9 cellular contexts compared by ENCODE assay signal in genomic region chr7:151225948-151226510, GRCh38. TPM values are rescaled to one million over a fixed set of nuclear protein-coding genes. Genes with fewer than 3 reads are reported as not detected.
A peak's percentile ranks its signal among the peaks of the same experiment; 100 is the strongest.
DNase-seq lines count a peak whose midpoint lies in the region; TF ChIP-seq lines count a peak whose summit lies in the region.
"Had no signal": no experiment of that assay in that cellular context is flagged by ENCODE, and none has a peak within 500 bp of the region (broad histone marks: within the 10 kb centered on the region; RNA-seq: fewer than 3 reads in every experiment).

No MANE protein-coding gene starts in this region.

- TF ChIP-seq EP300 in esophagus muscularis mucosa (IDR thresholded peaks at IDR 0.05) = no peak

- H3K27ac Mint-ChIP-seq in progenitor cell of endocrine pancreas = no peak overlapping the region

- H3K4me1 ChIP-seq in ES-I3 (ENCODE audit: insufficient read depth, low read length) (no peaks in the 10 kb centered on the region), Peyer's patch (peaks cover 0 to 18% (median 9%) of the 10 kb centered on the region in 4 donors), esophagus muscularis mucosa (peaks cover 22 to 25% (median 24%) of the 10 kb centered on the region in 4 donors)

- no peaks in the 10 kb centered on the region for H3K9me3 ChIP-seq in ES-I3 (ENCODE audit: control insufficient read depth, insufficient read depth, low read length)
- H3K9me3 ChIP-seq in Peyer's patch = no peaks in the 10 kb centered on the region
- H3K9me3 ChIP-seq in esophagus muscularis mucosa = no peaks in the 10 kb centered on the region

- H3K36me3 Mint-ChIP-seq in progenitor cell of endocrine pancreas (ENCODE audit: insufficient read depth) = peaks cover 16% of the 10 kb centered on the region

- peaks cover 24% of the 10 kb centered on the region for H3K4me1 Mint-ChIP-seq in progenitor cell of endocrine pancreas (ENCODE audit: low read depth)

- peak overlapping the region in 1 of 4 donors; percentile 75 for H3K27ac ChIP-seq in Peyer's patch
- peak overlapping the region; percentile 74 to 85 (median 80) for H3K27ac ChIP-seq in esophagus muscularis mucosa (replicated peaks in 1 of 4)

- peak overlapping the region; percentile 95; the same call in 1 of the 2 replicates for H3K9ac ChIP-seq in ES-I3 (ENCODE audit: low read depth, low read length)

- WGBS in esophagus muscularis mucosa = 65% methylated on average over 8 of the region's 8 CpGs

- TF ChIP-seq CTCF in Peyer's patch (IDR thresholded peaks at IDR 0.05) (no peak), esophagus muscularis mucosa (IDR thresholded peaks at IDR 0.05) (no peak), progenitor cell of endocrine pancreas (IDR thresholded peaks at IDR 0.05; ENCODE audit: unreplicated experiment) (no peak)

- intact Hi-C loops in esophagus muscularis mucosa (cut with DNase I) = no loop called here

- H3K27me3 Mint-ChIP-seq in progenitor cell of endocrine pancreas = no peaks in the 10 kb centered on the region

- H3K27me3 ChIP-seq in Peyer's patch = no peaks in the 10 kb centered on the region
- H3K27me3 ChIP-seq in esophagus muscularis mucosa = no peaks in the 10 kb centered on the region

- H3K4me3 ChIP-seq in Peyer's patch (peak overlapping the region; percentile 55 to 87 (median 76)), esophagus muscularis mucosa (peak overlapping the region; percentile 73 to 85 (median 80))

- H3K4me3 Mint-ChIP-seq in progenitor cell of endocrine pancreas (ENCODE audit: low read depth) = peak overlapping the region; percentile 98

- H3K36me3 ChIP-seq in ES-I3 (ENCODE audit: insufficient read depth, low read length) = peaks cover 11% of the 10 kb centered on the region
- peaks cover 0 to 37% (median 0%) of the 10 kb centered on the region in 3 donors for H3K36me3 ChIP-seq in Peyer's patch
- peaks cover 32 to 40% (median 39%) of the 10 kb centered on the region in 4 donors for H3K36me3 ChIP-seq in esophagus muscularis mucosa

- DNase-seq in Peyer's patch = no peak
- no peak for DNase-seq in esophagus muscularis mucosa (ENCODE audit: extremely low spot score)
- DNase-seq in progenitor cell of endocrine pancreas (ENCODE audit: low spot score, unreplicated experiment) = no peak
- DNase-seq in NCI-H1694 (lab: John Stamatoyannopoulos, UW) = no peak
- no peak for DNase-seq in NCI-H748 (lab: John Stamatoyannopoulos, UW; ENCODE audit: unreplicated experiment)
- no peak for DNase-seq in DMS79 treated with DMSO at 0.1 percent for 48 hours (lab: John Stamatoyannopoulos, UW)
- no peak for DNase-seq in DMS 273 (lab: John Stamatoyannopoulos, UW; ENCODE audit: unreplicated experiment)
- DNase-seq: amniotic stem cell had no signal

- no peak for TF ChIP-seq POLR2A in Peyer's patch (IDR thresholded peaks at IDR 0.05)
- TF ChIP-seq POLR2A in esophagus muscularis mucosa (IDR thresholded peaks at IDR 0.05; ENCODE audit: low read depth) = no peak

- H3K9me3 Mint-ChIP-seq in progenitor cell of endocrine pancreas (ENCODE audit: low read depth) = no peaks in the 10 kb centered on the region

RNA-seq across cellular contexts. Expression of gene ABCF2, which starts 1.0 kb away (rescaled TPM):
- total RNA-seq in Peyer's patch = 10 to 100 TPM; 20.7 to 29.7 (median 26.4) TPM
- 10 to 100 TPM; 33.8 to 53.2 (median 39.0) TPM for total RNA-seq in esophagus muscularis mucosa
- total RNA-seq in progenitor cell of endocrine pancreas = 48.7 and 55.1 TPM in 2 replicates

RNA-seq across cellular contexts. Expression of gene CHPF2, which starts 6.3 kb away (rescaled TPM):
- total RNA-seq in Peyer's patch (10 to 100 TPM; 31.4 to 50.2 (median 43.2) TPM), esophagus muscularis mucosa (10 to 100 TPM; 23.7 to 39.4 (median 26.8) TPM), progenitor cell of endocrine pancreas (41.4 and 42.2 TPM in 2 replicates)

RNA-seq across cellular contexts. Expression of gene H2BK1, which starts 15.7 kb away (rescaled TPM):
- total RNA-seq in Peyer's patch (not detected), esophagus muscularis mucosa (not detected), progenitor cell of endocrine pancreas (not detected in 2 replicates)

RNA-seq across cellular contexts. Expression of gene SMARCD3, which starts 22.5 kb away (rescaled TPM):
- total RNA-seq in Peyer's patch (10 to 100 TPM in 3 of 4 donors, 1 to 10 TPM in 1; 1.2 to 61.1 (median 18.3) TPM), esophagus muscularis mucosa (10 to 100 TPM; 25.3 to 43.4 (median 40.6) TPM), progenitor cell of endocrine pancreas (51.1 and 52.9 TPM in 2 replicates)

RNA-seq across cellular contexts. Expression of gene ASB10, which starts 39.0 kb away (rescaled TPM):
- total RNA-seq in Peyer's patch (not detected), esophagus muscularis mucosa (not detected), progenitor cell of endocrine pancreas (not detected in 2 replicates)
